25 cellular contexts compared by ENCODE assay signal in genomic region chr14:89695846-89696245, GRCh38.
"Had no signal": no experiment of that assay in that cellular context is flagged by ENCODE, and none has a peak within 500 bp of the region (broad histone marks: within the 10 kb centered on the region; RNA-seq: fewer than 3 reads in every experiment).

No MANE protein-coding gene starts in this region.

- H3K27me3 Mint-ChIP-seq: stimulated activated naive CD8-positive, alpha-beta T cell treated with anti-CD3 and anti-CD28 coated beads, Interleukin-15, Interleukin-2, amounts not matched to agents 100 ng/mL and 50 ng/mL, for 24 hours; type B pancreatic cell had no signal

- H3K9me3 Mint-ChIP-seq: natural killer cell had no signal

- H3K27ac ChIP-seq: left ventricle myocardium inferior, neural progenitor cell, ovary, prostate gland, skin epidermis, suprapubic skin, thoracic aorta, tibial artery, uterus had no signal

- ATAC-seq: natural killer cell; right cardiac atrium; sciatic nerve; stimulated activated effector memory CD8-positive, alpha-beta T cell treated with anti-CD3 and anti-CD28 coated beads, Interleukin-12 subunit alpha, Interleukin-12 subunit beta, amount 100 ng/mL, for 72 hours had no signal

- H3K4me1 ChIP-seq: prostate gland, uterus had no signal

- H2AFZ ChIP-seq: neural progenitor cell had no signal

- DNase-seq: hippocampal formation; left ventricle myocardium inferior; natural killer cell; nephron progenitor cell; ovary; posterior cingulate gyrus; retina; right cardiac atrium; stimulated activated CD4-positive, alpha-beta T cell treated with anti-CD3 and anti-CD28 coated beads, Interleukin-12 subunit alpha, Interleukin-12 subunit beta, amount 100 ng/mL, for 4 hours; stimulated activated CD4-positive, alpha-beta T cell treated with anti-CD3 and anti-CD28 coated beads, Interleukin-15, amount 100 ng/mL, for 24 hours; stimulated activated CD4-positive, alpha-beta T cell treated with anti-CD3 and anti-CD28 coated beads, Interleukin-2, amount 100 ng/mL, for 24 hours; stimulated activated CD4-positive, alpha-beta T cell treated with anti-CD3 and anti-CD28 coated beads, Interleukin-4, amount 100 ng/mL, for 1 hour; stimulated activated naive CD4-positive, alpha-beta T cell; tibial artery; uterus had no signal

- H3K4me3 ChIP-seq: left ventricle myocardium inferior, lung, neural progenitor cell, ovary, prostate gland, skin epidermis, suprapubic skin, thoracic aorta, tibial artery, uterus had no signal

- H3K9me3 ChIP-seq: left ventricle myocardium inferior, ovary, prostate gland, suprapubic skin, thoracic aorta, tibial artery, uterus had no signal

- H3K36me3 Mint-ChIP-seq: natural killer cell; neural progenitor cell; stimulated activated effector memory CD8-positive, alpha-beta T cell treated with anti-CD3 and anti-CD28 coated beads, Interleukin-12 subunit alpha, Interleukin-12 subunit beta, amount 100 ng/mL, for 72 hours; type B pancreatic cell had no signal

- H3K4me3 Mint-ChIP-seq: natural killer cell; nephron progenitor cell; neural progenitor cell; stimulated activated effector memory CD8-positive, alpha-beta T cell treated with anti-CD3 and anti-CD28 coated beads, Interleukin-12 subunit alpha, Interleukin-12 subunit beta, amount 100 ng/mL, for 72 hours; stimulated activated naive CD8-positive, alpha-beta T cell treated with anti-CD3 and anti-CD28 coated beads, Interleukin-15, Interleukin-2, amounts not matched to agents 100 ng/mL and 50 ng/mL, for 24 hours; type B pancreatic cell had no signal

- H3K9ac ChIP-seq: neural progenitor cell had no signal

- H3K4me2 ChIP-seq: neural progenitor cell had no signal

- H3K27ac Mint-ChIP-seq: natural killer cell; nephron progenitor cell; neural progenitor cell; stimulated activated effector memory CD8-positive, alpha-beta T cell treated with anti-CD3 and anti-CD28 coated beads, Interleukin-12 subunit alpha, Interleukin-12 subunit beta, amount 100 ng/mL, for 72 hours; stimulated activated naive CD8-positive, alpha-beta T cell treated with anti-CD3 and anti-CD28 coated beads, Interleukin-15, Interleukin-2, amounts not matched to agents 100 ng/mL and 50 ng/mL, for 24 hours; type B pancreatic cell had no signal

- H3K36me3 ChIP-seq: left ventricle myocardium inferior, neural progenitor cell, ovary, prostate gland, suprapubic skin, thoracic aorta, tibial artery, uterus had no signal

- H3K27me3 ChIP-seq: ovary, suprapubic skin, tibial artery, uterus had no signal
